ENCODE assay signal across 1 cellular context in the genomic region with DNA sequence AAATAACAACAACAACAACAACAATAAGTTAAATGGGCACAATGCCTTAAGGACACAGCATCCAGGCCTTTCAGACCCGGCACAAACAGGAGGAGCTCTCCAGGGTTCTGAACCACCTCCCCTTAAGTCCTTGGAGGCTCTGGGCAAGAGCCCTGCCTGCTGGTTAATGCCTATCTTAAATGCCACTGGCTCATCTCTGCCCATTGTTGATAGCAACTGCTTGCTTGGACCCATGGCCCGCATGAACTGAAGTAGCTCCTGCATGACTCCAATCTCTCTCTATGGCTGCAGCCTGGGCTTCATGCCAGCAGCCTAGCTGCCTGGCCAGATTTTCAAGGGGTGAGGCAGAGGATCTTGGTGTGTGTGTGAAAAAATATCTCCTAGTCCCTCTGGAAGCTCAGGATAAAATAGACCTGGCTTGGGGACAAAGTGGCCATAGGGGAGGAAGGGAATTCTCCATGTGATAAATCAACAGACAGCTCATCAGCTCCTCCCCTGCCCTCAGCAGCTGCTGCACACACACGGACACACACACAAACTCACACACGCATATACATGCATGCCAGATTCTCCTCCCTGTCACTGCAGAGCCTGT.
TF ChIP-seq lines count a peak whose summit lies in the region.

No MANE protein-coding gene starts in this region.

TF ChIP-seq in H1, 55 proteins besides CTCF, POLR2A, EP300 and RAD21:
- TF ChIP-seq SIN3A (conservative IDR thresholded peaks at IDR 0.05 in 1 of 2, IDR thresholded peaks at IDR 0.05 in 1 of 2; ENCODE audit: low read depth in 1 of 2, low read length in 2 of 2) = peak; percentile 85; a peak in 2 of 4 replicates
- no peak for TF ChIP-seq KDM4A (IDR thresholded peaks at IDR 0.05; ENCODE audit: low read depth, low read length, severe bottlenecking)
TF ChIP-seq in H1: peak in this region for 1.
